19 cellular contexts compared by ENCODE assay signal in the genomic region with DNA sequence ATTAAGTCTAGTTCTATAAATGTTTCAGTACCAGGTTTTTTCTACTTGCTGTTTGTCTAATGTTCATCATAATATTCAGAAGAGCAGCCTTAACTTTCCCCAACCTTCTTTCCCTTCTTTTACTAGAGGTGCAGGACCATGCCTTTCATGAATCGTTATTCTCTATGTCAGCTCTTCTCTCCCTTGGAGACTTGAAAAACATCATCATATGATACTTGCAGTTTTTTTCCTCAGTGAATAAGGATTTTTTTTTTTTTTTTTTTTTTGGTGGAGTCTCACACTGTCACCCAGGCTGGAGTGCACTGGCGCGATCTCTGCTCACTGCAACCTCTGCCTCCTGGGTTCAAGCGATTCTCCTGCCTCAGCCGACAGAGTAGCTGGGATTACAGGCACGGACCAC. TPM values are rescaled to one million over a fixed set of nuclear protein-coding genes. Genes with fewer than 3 reads are reported as not detected.
DNase-seq lines count a peak whose midpoint lies in the region; ATAC-seq and TF ChIP-seq lines count a peak whose summit lies in the region.
"Had no signal": no experiment of that assay in that cellular context is flagged by ENCODE, and none has a peak within 500 bp of the region (broad histone marks: within the 10 kb centered on the region; RNA-seq: fewer than 3 reads in every experiment).

No MANE protein-coding gene starts in this region.

- peaks cover 6% of the 10 kb centered on the region for H3K36me3 Mint-ChIP-seq in CD4-positive, alpha-beta T cell (ENCODE audit: low read depth)
- peaks cover 6% of the 10 kb centered on the region for H3K36me3 Mint-ChIP-seq in T-cell

- no peaks in the 10 kb centered on the region for H3K9me3 Mint-ChIP-seq in CD4-positive, alpha-beta T cell
- H3K9me3 Mint-ChIP-seq in T-cell = no peaks in the 10 kb centered on the region
- H3K9me3 Mint-ChIP-seq: activated CD4-positive, alpha-beta memory T cell treated with anti-CD3 and anti-CD28 coated beads, Interleukin-2, amount 10 ng/mL, durations not matched to agents 7 days and 5 days; central memory CD8-positive, alpha-beta T cell had no signal

- peaks cover under 1% of the 10 kb centered on the region; the same call in 1 of the 2 replicates for H3K36me3 ChIP-seq in Loucy (ENCODE audit: insufficient read depth, low read length)
- H3K36me3 ChIP-seq in rectal smooth muscle tissue (ENCODE audit: control insufficient read depth, insufficient read depth, low read length) = no peaks in the 10 kb centered on the region
- H3K36me3 ChIP-seq: MG63 had no signal

- no peak overlapping the region for H3K27ac ChIP-seq in CD4-positive, alpha-beta T cell (ENCODE audit: low read depth, low read length)
- H3K27ac ChIP-seq in rectal smooth muscle tissue (ENCODE audit: low read depth, low read length) = peak overlapping the region; percentile 15
- H3K27ac ChIP-seq: RWPE1 had no signal

- H3K9ac ChIP-seq in Loucy (ENCODE audit: low read depth, low read length, poor library complexity, severe bottlenecking) (no peak overlapping the region), rectal smooth muscle tissue (ENCODE audit: low read length) (no peak overlapping the region)

- H3K4me2 ChIP-seq in Loucy (ENCODE audit: low read depth, low read length, poor library complexity, severe bottlenecking) = peak overlapping the region; percentile 33

- DNase-seq in CD4-positive, alpha-beta T cell = no peak
- peak; percentile 23 for DNase-seq in choroid plexus epithelial cell (ENCODE audit: low read depth)
- DNase-seq in T-cell = no peak
- DNase-seq in dedifferentiated amniotic fluid mesenchymal stem cell (ENCODE audit: extremely low spot score) = no peak
- DNase-seq in NCI-H446 (lab: John Stamatoyannopoulos, UW) = no peak
- DNase-seq: activated CD4-positive, alpha-beta memory T cell treated with anti-CD3 and anti-CD28 coated beads, Interleukin-2, amount 10 ng/mL, durations not matched to agents 7 days and 5 days; activated effector memory CD4-positive, alpha-beta T cell treated with anti-CD3 and anti-CD28 coated beads, Interleukin-2, amount 50 U/mL, for 16 hours; DMS79; MG63; NCI-H1436 treated with DMSO at 0.1 percent for 48 hours; NCI-H526 treated with DMSO at 0.1 percent for 48 hours; testis had no signal

- H3K9me2 ChIP-seq in Loucy (replicated peaks; ENCODE audit: low read depth, low read length) = no peaks in the 10 kb centered on the region

- no peak overlapping the region for H2AFZ ChIP-seq in Loucy (ENCODE audit: low read length)

- no peak overlapping the region for H3K4me3 ChIP-seq in Loucy (ENCODE audit: low read length, poor library complexity, severe bottlenecking)
- H3K4me3 ChIP-seq in choroid plexus epithelial cell (ENCODE audit: low read depth, low read length) = no peak overlapping the region
- no peak overlapping the region for H3K4me3 ChIP-seq in rectal smooth muscle tissue (ENCODE audit: low read length)
- H3K4me3 ChIP-seq: MG63, testis had no signal

- intact Hi-C loops in CD4-positive, alpha-beta T cell (cut with DNase I, micrococcal nuclease) = loop anchor here (5.0 kb wide), 4 partner anchors 42 to 392 kb away; partner anchors contain the start of gene MXI1 (in 1 of the 2)

- TF ChIP-seq CTCF in CD4-positive, alpha-beta T cell (IDR thresholded peaks at IDR 0.05) = no peak
- TF ChIP-seq CTCF in Loucy (conservative IDR thresholded peaks at IDR 0.05; ENCODE audit: low read length) (no peak), choroid plexus epithelial cell (conservative IDR thresholded peaks at IDR 0.05; ENCODE audit: low read depth, low read length) (no peak)

- H3K4me3 Mint-ChIP-seq in CD4-positive, alpha-beta T cell = no peak overlapping the region
- no peak overlapping the region for H3K4me3 Mint-ChIP-seq in T-cell
- H3K4me3 Mint-ChIP-seq: activated CD4-positive, alpha-beta memory T cell treated with anti-CD3 and anti-CD28 coated beads, Interleukin-2, amount 10 ng/mL, durations not matched to agents 7 days and 5 days; central memory CD8-positive, alpha-beta T cell had no signal

- no peak for ATAC-seq in CD4-positive, alpha-beta T cell (ENCODE audit: poor library complexity)
- ATAC-seq in T-cell (replicated peaks in 1 of 4) = no peak
- ATAC-seq: activated CD4-positive, CD25-positive, alpha-beta regulatory T cell treated with anti-CD3 and anti-CD28 coated beads, Interleukin-2, amount 50 U/mL, for 24 hours; esophagus mucosa; left lobe of liver had no signal

- no peaks in the 10 kb centered on the region for H3K27me3 Mint-ChIP-seq in CD4-positive, alpha-beta T cell
- no peaks in the 10 kb centered on the region for H3K27me3 Mint-ChIP-seq in T-cell

- H3K27me3 ChIP-seq in CD4-positive, alpha-beta T cell (ENCODE audit: control insufficient read depth, insufficient read depth, low read length) = no peaks in the 10 kb centered on the region
- H3K27me3 ChIP-seq in Loucy (ENCODE audit: insufficient read depth, low read length, poor library complexity, severe bottlenecking) (no peaks in the 10 kb centered on the region), rectal smooth muscle tissue (ENCODE audit: control insufficient read depth, insufficient read depth, low read length) (no peaks in the 10 kb centered on the region)
- H3K27me3 ChIP-seq: MG63, testis had no signal

- H3K27ac Mint-ChIP-seq in CD4-positive, alpha-beta T cell = peak overlapping the region; percentile 57
- H3K27ac Mint-ChIP-seq in T-cell = no peak overlapping the region
- H3K27ac Mint-ChIP-seq: activated CD4-positive, alpha-beta memory T cell treated with anti-CD3 and anti-CD28 coated beads, Interleukin-2, amount 10 ng/mL, durations not matched to agents 7 days and 5 days had no signal

- H3F3A ChIP-seq in Loucy (ENCODE audit: low read depth) = no peaks in the 10 kb centered on the region

- H4K20me1 ChIP-seq in Loucy (ENCODE audit: insufficient read depth, low read length, poor library complexity, severe bottlenecking) = no peaks in the 10 kb centered on the region

- no peaks in the 10 kb centered on the region for H3K9me3 ChIP-seq in CD4-positive, alpha-beta T cell (ENCODE audit: control insufficient read depth, low read length)
- H3K9me3 ChIP-seq in Loucy (ENCODE audit: insufficient read depth, low read depth, low read length) = no peaks in the 10 kb centered on the region
- H3K9me3 ChIP-seq: MG63, testis had no signal

- H3K4me1 Mint-ChIP-seq in CD4-positive, alpha-beta T cell (ENCODE audit: low read depth) = peaks cover 65% of the 10 kb centered on the region
- H3K4me1 Mint-ChIP-seq in T-cell = peaks cover 52 to 67% (median 57%) of the 10 kb centered on the region in 3 donors

- POLR2A ChIA-PET in CD4-positive, alpha-beta T cell (lab: Charles Lee) = interaction anchor here (0.7 to 3.3 kb wide), 6 partner anchors 14 to 66 kb away, joined by 3 to 15 read pairs (median 5); no protein-coding TSS in a partner anchor
- POLR2A ChIA-PET in T-cell (lab: Charles Lee) = interaction anchor here (0.6 to 0.9 kb wide), 6 partner anchors 13 to 247 kb away, joined by 3 to 6 read pairs (median 3); no protein-coding TSS in a partner anchor

- H3K79me2 ChIP-seq in Loucy (ENCODE audit: insufficient read depth, low read length) = no peaks in the 10 kb centered on the region

- H3K4me1 ChIP-seq in Loucy (ENCODE audit: insufficient read depth, low read length, poor library complexity, severe bottlenecking) (peaks cover 60% of the 10 kb centered on the region), rectal smooth muscle tissue (ENCODE audit: control insufficient read depth, insufficient read depth, low read length) (peaks cover 18% of the 10 kb centered on the region)

- CTCF ChIA-PET in CD4-positive, alpha-beta T cell (lab: Charles Lee) = interaction anchor here (0.7 to 1.8 kb wide), 4 partner anchors 9 to 138 kb away, joined by 3 read pairs; no protein-coding TSS in a partner anchor
- CTCF ChIA-PET in T-cell (lab: Charles Lee) = interaction anchor here (0.5 to 2.1 kb wide), 16 partner anchors 9 to 141 kb away, joined by 3 to 16 read pairs (median 4); no protein-coding TSS in a partner anchor

RNA-seq across cellular contexts. Expression of gene SMNDC1, which starts 30.1 kb away (rescaled TPM):
- 10 to 100 TPM; 40.2 to 48.1 TPM for total RNA-seq in CD4-positive, alpha-beta T cell
- total RNA-seq in T-cell = 10 to 100 TPM; 33.5 to 42.2 (median 34.1) TPM
